Comparison of ENCODE assay signal across 10 cellular contexts in genomic region chr2:20728114-20728758, GRCh38.
DNase-seq lines count a peak whose midpoint lies in the region; ATAC-seq and TF ChIP-seq lines count a peak whose summit lies in the region.
"Had no signal": no experiment of that assay in that cellular context is flagged by ENCODE, and none has a peak within 500 bp of the region (broad histone marks: within the 10 kb centered on the region; RNA-seq: fewer than 3 reads in every experiment).

No MANE protein-coding gene starts in this region.

- H3K27me3 ChIP-seq in GM23338 (ENCODE audit: insufficient read depth) (no peaks in the 10 kb centered on the region), SJCRH30 (no peaks in the 10 kb centered on the region; the same call in 1 of the 2 replicates), endodermal cell (ENCODE audit: control insufficient read depth, insufficient read depth, low read length, poor library complexity, severe bottlenecking) (no peaks in the 10 kb centered on the region)

- H3K36me3 ChIP-seq in GM23338 (ENCODE audit: insufficient read depth) (no peaks in the 10 kb centered on the region), SJCRH30 (no peaks in the 10 kb centered on the region), endodermal cell (ENCODE audit: control insufficient read depth, insufficient read depth, low read length) (no peaks in the 10 kb centered on the region), mucosa of descending colon (ENCODE audit: low read depth) (no peaks in the 10 kb centered on the region)

- no peaks in the 10 kb centered on the region for H3K36me3 Mint-ChIP-seq in GM23338 (ENCODE audit: low read depth)
- H3K36me3 Mint-ChIP-seq in endodermal cell (ENCODE audit: low read depth): peaks cover 11% of the 10 kb centered on the region
- peaks cover 4 to 18% (median 5%) of the 10 kb centered on the region in 3 donors for H3K36me3 Mint-ChIP-seq in immature natural killer cell
- H3K36me3 Mint-ChIP-seq in T-helper 2 cell treated with Interferon-gamma antibody and Interleukin-4, amounts not matched to agents 5 μg/mL and 100 μg/mL, for 36 hours (ENCODE audit: low read depth): no peaks in the 10 kb centered on the region

- H3K9me3 ChIP-seq in SJCRH30 (replicated peaks) (no peaks in the 10 kb centered on the region), endodermal cell (ENCODE audit: control insufficient read depth, low read length) (no peaks in the 10 kb centered on the region), mucosa of descending colon (no peaks in the 10 kb centered on the region)

- H3K9me2 ChIP-seq in GM23338 (ENCODE audit: insufficient read depth): no peaks in the 10 kb centered on the region

- H3K79me2 ChIP-seq in GM23338 (replicated peaks; ENCODE audit: insufficient read depth): no peaks in the 10 kb centered on the region

- H3K27me3 Mint-ChIP-seq in GM23338 (ENCODE audit: insufficient read depth, low read depth, poor library complexity) (no peaks in the 10 kb centered on the region), endodermal cell (ENCODE audit: insufficient read depth) (no peaks in the 10 kb centered on the region), immature natural killer cell (ENCODE audit: low read depth in 3 of 3) (no peaks in the 10 kb centered on the region)
- no peaks in the 10 kb centered on the region for H3K27me3 Mint-ChIP-seq in T-helper 2 cell treated with Interferon-gamma antibody and Interleukin-4, amounts not matched to agents 5 μg/mL and 100 μg/mL, for 36 hours (ENCODE audit: low read depth)
- H3K27me3 Mint-ChIP-seq: CD4-positive, CD25-positive, alpha-beta regulatory T cell had no signal

- H3K4me1 Mint-ChIP-seq in GM23338: no peaks in the 10 kb centered on the region; the same call in 2 of the 3 replicates
- no peaks in the 10 kb centered on the region for H3K4me1 Mint-ChIP-seq in endodermal cell
- H3K4me1 Mint-ChIP-seq in immature natural killer cell: peaks cover 0 to 2% of the 10 kb centered on the region in 2 donors
- H3K4me1 Mint-ChIP-seq in T-helper 2 cell treated with Interferon-gamma antibody and Interleukin-4, amounts not matched to agents 5 μg/mL and 100 μg/mL, for 36 hours (ENCODE audit: low read depth): no peaks in the 10 kb centered on the region

- H3K4me1 ChIP-seq in GM23338 (ENCODE audit: insufficient read depth): no peaks in the 10 kb centered on the region
- H3K4me1 ChIP-seq in SJCRH30: peaks cover 13% of the 10 kb centered on the region
- H3K4me1 ChIP-seq in endodermal cell (ENCODE audit: control insufficient read depth, insufficient read depth, low read length): no peaks in the 10 kb centered on the region
- no peaks in the 10 kb centered on the region for H3K4me1 ChIP-seq in mucosa of descending colon (ENCODE audit: low read depth)

- WGBS in endodermal cell (ENCODE audit: insufficient coverage in 1 of 2, insufficient read length in 1 of 2), 2 experiments: 91% methylated on average over 4 of the region's 4 CpGs; no CpG with 5 or more reads in 1 of the 2 experiments

- H3K27ac ChIP-seq in GM23338 (ENCODE audit: low read depth): no peak overlapping the region
- no peak overlapping the region for H3K27ac ChIP-seq in SJCRH30
- peak overlapping the region; percentile 50 for H3K27ac ChIP-seq in endodermal cell (ENCODE audit: low read depth, low read length)

- H3K4me3 ChIP-seq in GM23338 (no peak overlapping the region), SJCRH30 (no peak overlapping the region), endodermal cell (ENCODE audit: low read length) (no peak overlapping the region), mucosa of descending colon (no peak overlapping the region)

- H2AFZ ChIP-seq in GM23338: no peak overlapping the region

- H3K4me3 Mint-ChIP-seq in GM23338: no peak overlapping the region
- no peak overlapping the region for H3K4me3 Mint-ChIP-seq in endodermal cell
- no peak overlapping the region for H3K4me3 Mint-ChIP-seq in immature natural killer cell
- no peak overlapping the region for H3K4me3 Mint-ChIP-seq in T-helper 2 cell treated with Interferon-gamma antibody and Interleukin-4, amounts not matched to agents 5 μg/mL and 100 μg/mL, for 36 hours
- H3K4me3 Mint-ChIP-seq: CD4-positive, CD25-positive, alpha-beta regulatory T cell had no signal

- H4K20me1 ChIP-seq in GM23338 (replicated peaks; ENCODE audit: insufficient read depth): no peaks in the 10 kb centered on the region

- ATAC-seq in GM23338: no peak
- ATAC-seq in mucosa of descending colon: peak; percentile 50
- ATAC-seq in GM21360 (IDR thresholded peaks at IDR 0.05; ENCODE audit: unreplicated experiment): no peak
- ATAC-seq in GM18498 (IDR thresholded peaks at IDR 0.05; ENCODE audit: unreplicated experiment): no peak

- DNase-seq in GM23338 (ENCODE audit: low spot score) (no peak), SJCRH30 (peak; percentile 14 to 25), endodermal cell (no peak), mucosa of descending colon (no peak), immature natural killer cell (no peak)
- no peak for DNase-seq in T-helper 2 cell treated with Interferon-gamma antibody and Interleukin-4, amounts not matched to agents 5 μg/mL and 100 μg/mL, for 36 hours (ENCODE audit: low spot score)
- DNase-seq: activated naive CD4-positive, alpha-beta T cell treated with Interleukin-2 at 50 U/mL for 16 hours; CD4-positive, CD25-positive, alpha-beta regulatory T cell had no signal

- no peaks in the 10 kb centered on the region for H3F3A ChIP-seq in GM23338 (replicated peaks; ENCODE audit: low read depth)

- H3K27ac Mint-ChIP-seq in GM23338 (0 out of 2 replicates have a peak overlapping the region, but pooled peaks have one; percentile 36), endodermal cell (peak overlapping the region; percentile 4), immature natural killer cell (no peak overlapping the region)
- no peak overlapping the region for H3K27ac Mint-ChIP-seq in T-helper 2 cell treated with Interferon-gamma antibody and Interleukin-4, amounts not matched to agents 5 μg/mL and 100 μg/mL, for 36 hours

- no peak overlapping the region for H3K4me2 ChIP-seq in GM23338

- TF ChIP-seq CTCF in GM23338 (conservative IDR thresholded peaks at IDR 0.05; ENCODE audit: low read depth in 2 of 2) (no peak), endodermal cell (conservative IDR thresholded peaks at IDR 0.05) (no peak), mucosa of descending colon (IDR thresholded peaks at IDR 0.05) (no peak)

- no peaks in the 10 kb centered on the region for H3K9me3 Mint-ChIP-seq in GM23338
- H3K9me3 Mint-ChIP-seq in endodermal cell: no peaks in the 10 kb centered on the region
- H3K9me3 Mint-ChIP-seq in immature natural killer cell: no peaks in the 10 kb centered on the region
- no peaks in the 10 kb centered on the region for H3K9me3 Mint-ChIP-seq in T-helper 2 cell treated with Interferon-gamma antibody and Interleukin-4, amounts not matched to agents 5 μg/mL and 100 μg/mL, for 36 hours
- H3K9me3 Mint-ChIP-seq: CD4-positive, CD25-positive, alpha-beta regulatory T cell had no signal

- H3K9ac ChIP-seq in endodermal cell (ENCODE audit: extremely low read depth, low read length, poor library complexity, severe bottlenecking): no peak overlapping the region

- intact Hi-C loops in mucosa of descending colon (cut with DNase I, micrococcal nuclease): no loop called here

TF ChIP-seq in GM23338, 12 proteins besides CTCF, POLR2A, EP300 and RAD21:
- TF ChIP-seq JUNB (IDR thresholded peaks at IDR 0.05; ENCODE audit: unreplicated experiment) (no peak), REST (IDR thresholded peaks at IDR 0.05; ENCODE audit: unreplicated experiment) (no peak), POLR2AphosphoS5 (IDR thresholded peaks at IDR 0.05; ENCODE audit: low read depth) (no peak), ZNF114 (CRISPR knock-in tag; IDR thresholded peaks at IDR 0.05) (no peak), CREB1 (CRISPR knock-in tag; IDR thresholded peaks at IDR 0.05; ENCODE audit: low read depth) (no peak), EZH2 (IDR thresholded peaks at IDR 0.05; ENCODE audit: low read depth, unreplicated experiment) (no peak), NANOG (IDR thresholded peaks at IDR 0.05; ENCODE audit: borderline replicate concordance) (no peak)

Comparison
In these comparisons a context has a peak if more than half of its experiments do, and no peak if none do; other contexts are left out.
1. DNase-seq: peak in SJCRH30 (2 of 2); none in GM23338 (single experiment), endodermal cell (single experiment), mucosa of descending colon (0 of 3), immature natural killer cell (0 of 3) and T-helper 2 cell treated with Interferon-gamma antibody and Interleukin-4, amounts not matched to agents 5 μg/mL and 100 μg/mL, for 36 hours (single experiment).
2. H3K27ac Mint-ChIP-seq: peak in GM23338 (single experiment) and endodermal cell (single experiment); none in immature natural killer cell (0 of 6) and T-helper 2 cell treated with Interferon-gamma antibody and Interleukin-4, amounts not matched to agents 5 μg/mL and 100 μg/mL, for 36 hours (single experiment).